Comparison of ENCODE assay signal across 27 cellular contexts in genomic region chr2:2620604-2621003, GRCh38.
A peak's percentile ranks its signal among the peaks of the same experiment; 100 is the strongest.
DNase-seq lines count a peak whose midpoint lies in the region; ATAC-seq, FAIRE-seq and TF ChIP-seq lines count a peak whose summit lies in the region.
"Had no signal": no experiment of that assay in that cellular context is flagged by ENCODE, and none has a peak within 500 bp of the region (broad histone marks: within the 10 kb centered on the region; RNA-seq: fewer than 3 reads in every experiment).

No MANE protein-coding gene starts in this region.

- WGBS in endodermal cell (ENCODE audit: insufficient coverage in 1 of 2, insufficient read length in 1 of 2), 2 experiments: 67 to 100% methylated on average over 2 to 7 of the region's 7 CpGs

- H3K27me3 Mint-ChIP-seq in endodermal cell (ENCODE audit: insufficient read depth): peaks cover 4% of the 10 kb centered on the region
- no peaks in the 10 kb centered on the region for H3K27me3 Mint-ChIP-seq in osteocyte (ENCODE audit: unreplicated experiment)
- H3K27me3 Mint-ChIP-seq in neural progenitor cell (ENCODE audit: insufficient read depth, low read depth): no peaks in the 10 kb centered on the region

- H3K9me3 ChIP-seq in endodermal cell (ENCODE audit: control insufficient read depth, low read length) (no peaks in the 10 kb centered on the region), SJCRH30 (replicated peaks) (no peaks in the 10 kb centered on the region), neural progenitor cell (ENCODE audit: low read depth) (no peaks in the 10 kb centered on the region)
- H3K9me3 ChIP-seq: BE2C, BLaER1 had no signal

- FAIRE-seq in bronchial epithelial cell (lab: Jason Lieb, UNC): peak; percentile 87
- FAIRE-seq: A204.1, GM12878, GM12892, GM18507 had no signal

- H3K4me3 Mint-ChIP-seq in endodermal cell (no peak overlapping the region), osteocyte (ENCODE audit: unreplicated experiment) (no peak overlapping the region), neural progenitor cell (no peak overlapping the region)
- H3K4me3 Mint-ChIP-seq: CD14-positive monocyte; CD4-positive, alpha-beta memory T cell; CD4-positive, CD25-positive, alpha-beta regulatory T cell; CD8-positive, alpha-beta memory T cell had no signal

- no peaks in the 10 kb centered on the region for H3K9me3 Mint-ChIP-seq in endodermal cell
- peaks cover 6% of the 10 kb centered on the region for H3K9me3 Mint-ChIP-seq in osteocyte (ENCODE audit: unreplicated experiment)
- H3K9me3 Mint-ChIP-seq in neural progenitor cell: no peaks in the 10 kb centered on the region

- no peak overlapping the region for H3K4me2 ChIP-seq in neural progenitor cell
- H3K4me2 ChIP-seq: BLaER1 had no signal

- H3K27ac ChIP-seq in endodermal cell (ENCODE audit: low read depth, low read length): no peak overlapping the region
- no peak overlapping the region for H3K27ac ChIP-seq in SJCRH30
- no peak overlapping the region for H3K27ac ChIP-seq in neural progenitor cell
- H3K27ac ChIP-seq: BLaER1 had no signal

- H3K4me1 Mint-ChIP-seq in endodermal cell (no peaks in the 10 kb centered on the region), osteocyte (ENCODE audit: unreplicated experiment) (no peaks in the 10 kb centered on the region), neural progenitor cell (no peaks in the 10 kb centered on the region)
- H3K4me1 Mint-ChIP-seq: CD4-positive, alpha-beta memory T cell; CD4-positive, CD25-positive, alpha-beta regulatory T cell; CD8-positive, alpha-beta memory T cell had no signal

- no peaks in the 10 kb centered on the region for H3F3A ChIP-seq in neural progenitor cell (ENCODE audit: low read depth)

- no peak overlapping the region for H2AFZ ChIP-seq in neural progenitor cell (replicated peaks)

- H4K20me1 ChIP-seq in neural progenitor cell (ENCODE audit: low read depth): no peaks in the 10 kb centered on the region
- H4K20me1 ChIP-seq: BLaER1 had no signal

- H3K36me3 Mint-ChIP-seq in endodermal cell (ENCODE audit: low read depth) (no peaks in the 10 kb centered on the region), osteocyte (ENCODE audit: unreplicated experiment) (no peaks in the 10 kb centered on the region), neural progenitor cell (no peaks in the 10 kb centered on the region)
- H3K36me3 Mint-ChIP-seq: CD14-positive monocyte; CD4-positive, alpha-beta memory T cell; CD4-positive, CD25-positive, alpha-beta regulatory T cell had no signal

- H3K4me3 ChIP-seq in bronchial epithelial cell (ENCODE audit: low read depth, low read length) (no peak overlapping the region), endodermal cell (ENCODE audit: low read length) (no peak overlapping the region), SJCRH30 (no peak overlapping the region), neural progenitor cell (no peak overlapping the region)
- H3K4me3 ChIP-seq: BLaER1, GM12878 had no signal

- no peak for ATAC-seq in HG03097 (IDR thresholded peaks at IDR 0.05; ENCODE audit: low FRiP score, unreplicated experiment)
- ATAC-seq: GM12878 had no signal

- no peaks in the 10 kb centered on the region for H3K36me3 ChIP-seq in bronchial epithelial cell (ENCODE audit: control insufficient read depth, insufficient read depth, low read length)
- no peaks in the 10 kb centered on the region for H3K36me3 ChIP-seq in endodermal cell (ENCODE audit: control insufficient read depth, insufficient read depth, low read length)
- no peaks in the 10 kb centered on the region for H3K36me3 ChIP-seq in SJCRH30
- no peaks in the 10 kb centered on the region for H3K36me3 ChIP-seq in neural progenitor cell
- H3K36me3 ChIP-seq: BE2C, BLaER1 had no signal

- no peaks in the 10 kb centered on the region for H3K79me2 ChIP-seq in neural progenitor cell (ENCODE audit: low read depth)

- H3K27ac Mint-ChIP-seq in endodermal cell (no peak overlapping the region), osteocyte (ENCODE audit: unreplicated experiment) (no peak overlapping the region), neural progenitor cell (no peak overlapping the region)
- H3K27ac Mint-ChIP-seq: CD14-positive monocyte; CD4-positive, alpha-beta memory T cell; CD4-positive, CD25-positive, alpha-beta regulatory T cell; CD8-positive, alpha-beta memory T cell had no signal

- DNase-seq in bronchial epithelial cell (ENCODE audit: low read depth) (no peak), endodermal cell (peak; percentile 15), osteocyte (ENCODE audit: extremely low spot score, unreplicated experiment) (peak; percentile 67), SJCRH30 (no peak), neural progenitor cell (ENCODE audit: low spot score) (no peak)
- DNase-seq: 8988T; ACHN; BE2C; C1 segment of cervical spinal cord; CD4-positive, alpha-beta memory T cell; CD4-positive, CD25-positive, alpha-beta regulatory T cell; CD8-positive, alpha-beta memory T cell; COR-L47; DMS 273 treated with DMSO at 0.1 percent for 48 hours; DMS153; DMS53; DMS79; DND-41; EL; GDM1 had no signal

- H3K27me3 ChIP-seq in bronchial epithelial cell (ENCODE audit: control insufficient read depth, insufficient read depth, low read length): no peaks in the 10 kb centered on the region
- H3K27me3 ChIP-seq in endodermal cell (ENCODE audit: control insufficient read depth, insufficient read depth, low read length, poor library complexity, severe bottlenecking): peaks cover 4% of the 10 kb centered on the region
- no peaks in the 10 kb centered on the region for H3K27me3 ChIP-seq in SJCRH30
- H3K27me3 ChIP-seq in neural progenitor cell: peaks cover 6% of the 10 kb centered on the region
- H3K27me3 ChIP-seq: BLaER1 had no signal

- H3K9ac ChIP-seq in endodermal cell (ENCODE audit: extremely low read depth, low read length, poor library complexity, severe bottlenecking): no peak overlapping the region
- H3K9ac ChIP-seq in neural progenitor cell: no peak overlapping the region
- H3K9ac ChIP-seq: BLaER1 had no signal

- H3K4me1 ChIP-seq in endodermal cell (ENCODE audit: control insufficient read depth, insufficient read depth, low read length) (no peaks in the 10 kb centered on the region), SJCRH30 (no peaks in the 10 kb centered on the region), neural progenitor cell (no peaks in the 10 kb centered on the region)
- H3K4me1 ChIP-seq: BE2C had no signal

- no peak for TF ChIP-seq CTCF in bronchial epithelial cell (IDR thresholded peaks at IDR 0.05; ENCODE audit: insufficient read depth, low read length, severe bottlenecking)
- TF ChIP-seq CTCF in endodermal cell (conservative IDR thresholded peaks at IDR 0.05): no peak
- no peak for TF ChIP-seq CTCF in osteocyte (IDR thresholded peaks at IDR 0.05)
- no peak for TF ChIP-seq CTCF in neural progenitor cell (IDR thresholded peaks at IDR 0.05)

Comparison
In these comparisons a context has a peak if more than half of its experiments do, and no peak if none do; other contexts are left out.
1. DNase-seq: peak in endodermal cell (single experiment) and osteocyte (single experiment); none in bronchial epithelial cell (single experiment), SJCRH30 (0 of 2) and neural progenitor cell (single experiment).